In genomic region chr3:153029350-153029749, GRCh38 we compare ENCODE assay signal across 17 cellular contexts.
DNase-seq lines count a peak whose midpoint lies in the region; ATAC-seq, FAIRE-seq and TF ChIP-seq lines count a peak whose summit lies in the region.
"Had no signal": no experiment of that assay in that cellular context is flagged by ENCODE, and none has a peak within 500 bp of the region (broad histone marks: within the 10 kb centered on the region; RNA-seq: fewer than 3 reads in every experiment).

No MANE protein-coding gene starts in this region.

- H3K4me2 ChIP-seq in K562 (ENCODE audit: insufficient read depth, low read length): peak overlapping the region; percentile 48
- H3K4me2 ChIP-seq in skeletal muscle satellite cell (ENCODE audit: low read length): peak overlapping the region; percentile 27

- BruUV-seq in K562 (replicated peaks; lab: Mats Ljungman, UMichigan): no TSS peak

- no peaks in the 10 kb centered on the region for H3K79me2 ChIP-seq in K562 (ENCODE audit: control insufficient read depth, insufficient read depth, low read length)

- H3K4me3 ChIP-seq in K562 (no peak overlapping the region), skeletal muscle satellite cell (ENCODE audit: low read length) (no peak overlapping the region)
- H3K4me3 ChIP-seq: body of pancreas, suprapubic skin had no signal

- peak; percentile 92 for FAIRE-seq in K562 (lab: Jason Lieb, UNC)

- POLR2A ChIA-PET in K562 (lab: Yijun Ruan, JAX): interaction anchor here (0.6 to 0.8 kb wide), 2 partner anchors 132 to 1253 kb away, joined by 3 to 4 read pairs; no protein-coding TSS in a partner anchor

- DNase-seq in LHCN-M2 (ENCODE audit: low read depth) (peak; percentile 95), K562 (ENCODE audit: extremely low read depth in 1 of 4, low spot score in 3 of 4) (peak; percentile 42 to 88 (median 68)), foreskin keratinocyte (peak; percentile 56 to 84), LoVo (ENCODE audit: low spot score) (no peak), SW480 (ENCODE audit: low spot score) (no peak)
- DNase-seq: activated CD4-positive, CD25-positive, alpha-beta regulatory T cell; activated effector memory CD4-positive, alpha-beta T cell treated with anti-CD3 and anti-CD28 coated beads, Interleukin-2, amount 50 U/mL, for 16 hours; body of pancreas; DMS79 treated with DMSO at 0.1 percent for 48 hours; GOT3; stimulated activated CD4-positive, alpha-beta T cell treated with anti-CD3 and anti-CD28 coated beads, Interleukin-2, amount 100 ng/mL, for 48 hours had no signal

- H3K27ac ChIP-seq in K562 (ENCODE audit: extremely low read depth, low read depth, low read length) (peak overlapping the region; percentile 14; the same call in 1 of the 3 replicates), foreskin keratinocyte (no peak overlapping the region)
- H3K27ac ChIP-seq: body of pancreas, C4-2B, neutrophil, suprapubic skin had no signal

- H3K9ac ChIP-seq in K562 (ENCODE audit: insufficient read depth in 1 of 2, low read depth in 2 of 2, low read length in 2 of 2) (no peak overlapping the region; a peak in 1 of 4 replicates), skeletal muscle satellite cell (ENCODE audit: low read depth, low read length) (no peak overlapping the region)

- ATAC-seq in K562 (peak; percentile 90), foreskin keratinocyte (peak; percentile 81), GM18870 (IDR thresholded peaks at IDR 0.05; ENCODE audit: unreplicated experiment) (no peak)
- ATAC-seq: body of pancreas, sciatic nerve had no signal

- H3K36me3 ChIP-seq in K562 (ENCODE audit: control insufficient read depth, insufficient read depth, low read length) (no peaks in the 10 kb centered on the region), skeletal muscle satellite cell (ENCODE audit: insufficient read depth, low read length) (no peaks in the 10 kb centered on the region)
- H3K36me3 ChIP-seq: neutrophil, suprapubic skin had no signal

- CTCF ChIA-PET in K562 (lab: Yijun Ruan, JAX; ENCODE audit: low intra/inter-chr PET ratio): no interaction called here

- intact Hi-C loops in K562 (cut with micrococcal nuclease): loop anchor here (5.0 kb wide), 3 partner anchors 738 to 1223 kb away; no protein-coding TSS in a partner anchor

- H2AFZ ChIP-seq in K562 (ENCODE audit: low read depth, low read length): peak overlapping the region; percentile 58

- no peaks in the 10 kb centered on the region for H3K9me1 ChIP-seq in K562 (ENCODE audit: control insufficient read depth, insufficient read depth, low read length)

- TF ChIP-seq CTCF in K562 (IDR thresholded peaks at IDR 0.05 in 2 of 3, conservative IDR thresholded peaks at IDR 0.05 in 1 of 3; ENCODE audit: insufficient read depth in 2 of 3, low read depth in 1 of 3, low read length in 3 of 3): no peak
- no peak for TF ChIP-seq CTCF in foreskin keratinocyte (conservative IDR thresholded peaks at IDR 0.05)

- H3K4me1 ChIP-seq in K562 (replicated peaks in 1 of 2; ENCODE audit: control insufficient read depth in 2 of 2, insufficient read depth in 2 of 2, low read length in 2 of 2) (peaks cover 17% of the 10 kb centered on the region in 2 experiments; a peak in 4 of 5 replicates), foreskin keratinocyte (no peaks in the 10 kb centered on the region), skeletal muscle satellite cell (ENCODE audit: control insufficient read depth, insufficient read depth, low read length) (peaks cover 14% of the 10 kb centered on the region)
- H3K4me1 ChIP-seq: body of pancreas had no signal

- H4K20me1 ChIP-seq in K562 (replicated peaks; ENCODE audit: control insufficient read depth, insufficient read depth, low read length): no peaks in the 10 kb centered on the region

- H3K27me3 ChIP-seq in K562 (ENCODE audit: control insufficient read depth in 2 of 2, insufficient read depth in 2 of 2, low read length in 2 of 2) (no peaks in the 10 kb centered on the region), foreskin keratinocyte (no peaks in the 10 kb centered on the region), skeletal muscle satellite cell (ENCODE audit: control insufficient read depth, insufficient read depth, low read length) (no peaks in the 10 kb centered on the region)
- H3K27me3 ChIP-seq: body of pancreas, neutrophil, suprapubic skin had no signal

- no peaks in the 10 kb centered on the region for H3K9me3 ChIP-seq in K562 (replicated peaks; ENCODE audit: control insufficient read depth, insufficient read depth, low read depth, low read length)
- no peaks in the 10 kb centered on the region for H3K9me3 ChIP-seq in skeletal muscle satellite cell (replicated peaks; ENCODE audit: low read length)
- H3K9me3 ChIP-seq: body of pancreas, neutrophil, suprapubic skin had no signal

- TF ChIP-seq POLR2A in K562 (conservative IDR thresholded peaks at IDR 0.05): no peak

- WGBS in K562 (ENCODE audit: insufficient coverage, low coverage, missing lambda C conversion rate): 7% methylated on average over 6 of the region's 6 CpGs

- in situ Hi-C loops in K562 (cut with MboI): loop anchor here (10.0 to 25.0 kb wide), 3 partner anchors 258 to 1225 kb away; no protein-coding TSS in a partner anchor

- peak; percentile 61; the same call in 1 of the 2 replicates for TF ChIP-seq EP300 in K562 (IDR thresholded peaks at IDR 0.05; ENCODE audit: low read length)

- no peak for TF ChIP-seq RAD21 in K562 (CRISPR knock-in tag; conservative IDR thresholded peaks at IDR 0.05 in 1 of 2, IDR thresholded peaks at IDR 0.05 in 1 of 2)

TF ChIP-seq in K562, 482 proteins besides CTCF, POLR2A, EP300 and RAD21 (continues in another document):
- TF ChIP-seq POLR2AphosphoS5 (IDR thresholded peaks at IDR 0.05; ENCODE audit: control insufficient read depth, insufficient read depth, low read depth, low read length) (peak; percentile 94), ZNF431 (CRISPR knock-in tag; IDR thresholded peaks at IDR 0.05) (no peak), ZFX (CRISPR knock-in tag; IDR thresholded peaks at IDR 0.05) (no peak), SRSF9 (IDR thresholded peaks at IDR 0.05; ENCODE audit: borderline replicate concordance, low read depth, low read length) (no peak), BACH1 (tag; IDR thresholded peaks at IDR 0.05) (no peak), YY1 (IDR thresholded peaks at IDR 0.05; ENCODE audit: borderline replicate concordance in 1 of 3, control insufficient read depth in 1 of 3, extremely low read depth in 1 of 3, insufficient read depth in 3 of 3, insufficient read length in 1 of 3, insufficient replicate concordance in 2 of 3, low read depth in 1 of 3, low read length in 2 of 3) (peak in 1 of 3 experiments; percentile 61), KLF13 (tag; IDR thresholded peaks at IDR 0.05; ENCODE audit: borderline replicate concordance, low read depth) (no peak), HDAC1 (IDR thresholded peaks at IDR 0.05) (peak in 1 of 2 experiments; percentile 49; a peak in 1 of 4 replicates), CBFA2T2 (conservative IDR thresholded peaks at IDR 0.05) (peak; percentile 91), ARID1B (IDR thresholded peaks at IDR 0.05) (peak; percentile 84), BRF1 (IDR thresholded peaks at IDR 0.05; ENCODE audit: borderline replicate concordance, extremely low read depth, insufficient read length) (no peak), ZNF316 (IDR thresholded peaks at IDR 0.05) (no peak), MECOM (CRISPR knock-in tag; IDR thresholded peaks at IDR 0.05) (no peak), MTA3 (IDR thresholded peaks at IDR 0.05; ENCODE audit: borderline replicate concordance) (0 out of 2 replicates have a peak, but pooled peaks have one; percentile 9), TEAD4 (IDR thresholded peaks at IDR 0.05; ENCODE audit: low read length) (peak; percentile 89), TEAD4 (CRISPR knock-in tag; IDR thresholded peaks at IDR 0.05; ENCODE audit: borderline replicate concordance) (no peak), TAF7 (tag; IDR thresholded peaks at IDR 0.05) (no peak), VEZF1 (CRISPR knock-in tag; IDR thresholded peaks at IDR 0.05) (peak; percentile 29; the same call in 1 of the 2 replicates), HLTF (IDR thresholded peaks at IDR 0.05) (no peak), TRIM24 (IDR thresholded peaks at IDR 0.05) (peak; percentile 74 to 82), ILK (tag; IDR thresholded peaks at IDR 0.05; ENCODE audit: borderline replicate concordance, low read depth) (no peak), NFE2 (IDR thresholded peaks at IDR 0.05; ENCODE audit: low read depth) (peak; percentile 66; the same call in 1 of the 2 replicates), SP1 (CRISPR knock-in tag; IDR thresholded peaks at IDR 0.05) (no peak), CBX1 (IDR thresholded peaks at IDR 0.05; ENCODE audit: low read depth) (no peak), GATA2 (CRISPR knock-in tag; IDR thresholded peaks at IDR 0.05) (peak; percentile 46; the same call in 1 of the 2 replicates), ETV5 (CRISPR knock-in tag; IDR thresholded peaks at IDR 0.05; ENCODE audit: low read depth) (no peak), KLF6 (CRISPR knock-in tag; IDR thresholded peaks at IDR 0.05; ENCODE audit: borderline replicate concordance) (no peak), PML (IDR thresholded peaks at IDR 0.05; ENCODE audit: low read length) (peak; percentile 63), RB1 (IDR thresholded peaks at IDR 0.05; ENCODE audit: low read depth) (no peak), PHF8 (IDR thresholded peaks at IDR 0.05; ENCODE audit: borderline replicate concordance, low read length) (no peak), TAL1 (IDR thresholded peaks at IDR 0.05) (peak; percentile 77), STAT5A (IDR thresholded peaks at IDR 0.05; ENCODE audit: borderline replicate concordance, low read length) (peak; percentile 63), ZSCAN29 (IDR thresholded peaks at IDR 0.05) (no peak), DACH1 (IDR thresholded peaks at IDR 0.05; ENCODE audit: partially characterized antibody) (peak; percentile 72), KLF16 (IDR thresholded peaks at IDR 0.05) (peak; percentile 52; the same call in 1 of the 2 replicates), SMARCA4 (IDR thresholded peaks at IDR 0.05) (peak; percentile 60)

Comparison
In these comparisons a context has a peak if more than half of its experiments do, and no peak if none do; other contexts are left out.
1. DNase-seq: peak in LHCN-M2 (single experiment), K562 (4 of 4) and foreskin keratinocyte (2 of 2); none in LoVo (single experiment) and SW480 (single experiment).